ENCODE assay signal across 9 cellular contexts in genomic region chr10:69901623-69902505, GRCh38.
A peak's percentile ranks its signal among the peaks of the same experiment; 100 is the strongest.
DNase-seq lines count a peak whose midpoint lies in the region; ATAC-seq, FAIRE-seq and TF ChIP-seq lines count a peak whose summit lies in the region.
"Had no signal": no experiment of that assay in that cellular context is flagged by ENCODE, and none has a peak within 500 bp of the region (broad histone marks: within the 10 kb centered on the region; RNA-seq: fewer than 3 reads in every experiment).

No MANE protein-coding gene starts in this region.

- H3K36me3 ChIP-seq in MM.1S (replicated peaks; ENCODE audit: insufficient read depth, low read length) = no peaks in the 10 kb centered on the region
- H3K36me3 ChIP-seq in K562 (ENCODE audit: control insufficient read depth, insufficient read depth, low read length) = no peaks in the 10 kb centered on the region
- no peaks in the 10 kb centered on the region for H3K36me3 ChIP-seq in thoracic aorta

- POLR2A ChIA-PET in K562 (lab: Yijun Ruan, JAX) = interaction anchor here (0.7 to 1.2 kb wide), 3 partner anchors 9 to 116 kb away, joined by 3 read pairs; no protein-coding TSS in a partner anchor

- peak in 1 of 2 experiments; percentile 42; a peak in 1 of 4 replicates for TF ChIP-seq RAD21 in K562 (CRISPR knock-in tag; conservative IDR thresholded peaks at IDR 0.05 in 1 of 2, IDR thresholded peaks at IDR 0.05 in 1 of 2)

- no peaks in the 10 kb centered on the region for H4K20me1 ChIP-seq in MM.1S (ENCODE audit: insufficient read depth, low read length)
- peaks cover 6% of the 10 kb centered on the region; the same call in 1 of the 2 replicates for H4K20me1 ChIP-seq in K562 (replicated peaks; ENCODE audit: control insufficient read depth, insufficient read depth, low read length)

- H3K27ac Mint-ChIP-seq in activated naive CD4-positive, alpha-beta T cell treated with anti-CD3 and anti-CD28 coated beads for 36 hours = no peak overlapping the region
- H3K27ac Mint-ChIP-seq: dendritic cell treated with granulocyte-macrophage colony-stimulating factor and Interleukin-4, amounts not matched to agents 40 ng/mL and 50 ng/mL, for 4 days had no signal

- no peaks in the 10 kb centered on the region for H3K36me3 Mint-ChIP-seq in activated naive CD4-positive, alpha-beta T cell treated with anti-CD3 and anti-CD28 coated beads for 36 hours (ENCODE audit: low read depth)

- peak; percentile 32 for DNase-seq in activated naive CD4-positive, alpha-beta T cell treated with anti-CD3 and anti-CD28 coated beads for 36 hours
- DNase-seq in activated naive CD4-positive, alpha-beta T cell treated with anti-CD3 and anti-CD28 coated beads, Interleukin-2, amount 50 U/mL, for 16 hours = no peak
- DNase-seq in MM.1S (no peak), K562 (ENCODE audit: extremely low read depth in 1 of 4, low spot score in 3 of 4) (peak; percentile 36 to 82 (median 78)), islet precursor cell (peak; percentile 86), thoracic aorta (ENCODE audit: low spot score) (peak; percentile 23)
- DNase-seq in effector CD8-positive, alpha-beta T cell (lab: John Stamatoyannopoulos, UW) = no peak
- DNase-seq in activated effector memory CD4-positive, alpha-beta T cell treated with anti-CD3 and anti-CD28 coated beads, Interleukin-2, amount 50 U/mL, for 16 hours = no peak

- H3K27me3 Mint-ChIP-seq in activated naive CD4-positive, alpha-beta T cell treated with anti-CD3 and anti-CD28 coated beads for 36 hours (ENCODE audit: low read depth) = no peaks in the 10 kb centered on the region

- no peaks in the 10 kb centered on the region for H3K9me3 Mint-ChIP-seq in activated naive CD4-positive, alpha-beta T cell treated with anti-CD3 and anti-CD28 coated beads for 36 hours
- H3K9me3 Mint-ChIP-seq: dendritic cell treated with granulocyte-macrophage colony-stimulating factor and Interleukin-4, amounts not matched to agents 40 ng/mL and 50 ng/mL, for 4 days had no signal

- peak; percentile 92 for FAIRE-seq in K562 (lab: Jason Lieb, UNC)

- H3K9me1 ChIP-seq in K562 (ENCODE audit: control insufficient read depth, insufficient read depth, low read length) = no peaks in the 10 kb centered on the region

- ATAC-seq in K562 (peak; percentile 94), thoracic aorta (ENCODE audit: insufficient number of reproducible peaks, low FRiP score, low read depth) (no peak)

- no peaks in the 10 kb centered on the region for H3K4me1 Mint-ChIP-seq in activated naive CD4-positive, alpha-beta T cell treated with anti-CD3 and anti-CD28 coated beads for 36 hours (ENCODE audit: low read depth)

- H3F3A ChIP-seq in MM.1S (ENCODE audit: insufficient read depth, low read length) = no peaks in the 10 kb centered on the region

- no peak overlapping the region for H3K27ac ChIP-seq in MM.1S (ENCODE audit: low read length)
- no peak overlapping the region for H3K27ac ChIP-seq in K562 (ENCODE audit: extremely low read depth, low read depth, low read length)
- H3K27ac ChIP-seq in thoracic aorta = peak overlapping the region in 1 of 2 donors; percentile 24

- H3K27me3 ChIP-seq in MM.1S (replicated peaks; ENCODE audit: insufficient read depth, low read length) (peaks cover 48% of the 10 kb centered on the region), K562 (ENCODE audit: control insufficient read depth in 2 of 2, insufficient read depth in 2 of 2, low read length in 2 of 2) (peaks cover 11 to 40% of the 10 kb centered on the region in 2 experiments; a peak in 3 of 5 replicates), thoracic aorta (replicated peaks; ENCODE audit: insufficient read depth) (no peaks in the 10 kb centered on the region)

- H3K9me2 ChIP-seq in MM.1S (replicated peaks; ENCODE audit: insufficient read depth, low read length) = no peaks in the 10 kb centered on the region

- CTCF ChIA-PET in activated naive CD4-positive, alpha-beta T cell treated with anti-CD3 and anti-CD28 coated beads for 36 hours (lab: Charles Lee) = interaction anchor here (1.1 to 1.9 kb wide), 5 partner anchors 10 to 56 kb away, joined by 3 to 7 read pairs (median 5); no protein-coding TSS in a partner anchor
- CTCF ChIA-PET in K562 (lab: Yijun Ruan, JAX; ENCODE audit: low intra/inter-chr PET ratio) = interaction anchor here (0.5 kb wide), 1 partner anchor 12 kb away, joined by 3 read pairs; no protein-coding TSS in a partner anchor

- no peak for TF ChIP-seq EP300 in K562 (IDR thresholded peaks at IDR 0.05; ENCODE audit: low read length)

- BruUV-seq in K562 (replicated peaks; lab: Mats Ljungman, UMichigan) = no TSS peak

- H3K9me3 ChIP-seq in MM.1S (replicated peaks; ENCODE audit: insufficient read depth, low read length) (no peaks in the 10 kb centered on the region), K562 (replicated peaks; ENCODE audit: control insufficient read depth, insufficient read depth, low read depth, low read length) (no peaks in the 10 kb centered on the region), thoracic aorta (no peaks in the 10 kb centered on the region)

- TF ChIP-seq POLR2A in K562 (conservative IDR thresholded peaks at IDR 0.05) = no peak

- no peaks in the 10 kb centered on the region for H3K4me1 ChIP-seq in MM.1S (ENCODE audit: low read length)
- no peaks in the 10 kb centered on the region for H3K4me1 ChIP-seq in K562 (replicated peaks in 1 of 2; ENCODE audit: control insufficient read depth in 2 of 2, insufficient read depth in 2 of 2, low read length in 2 of 2)
- H3K4me1 ChIP-seq in thoracic aorta (ENCODE audit: control insufficient read depth in 1 of 2, low read depth in 2 of 2) = peaks cover 3 to 25% of the 10 kb centered on the region in 2 donors

- in situ Hi-C loops in K562 (cut with MboI) = no loop called here

- H3K4me2 ChIP-seq in MM.1S (ENCODE audit: low read depth, low read length) (no peak overlapping the region), K562 (ENCODE audit: insufficient read depth, low read length) (no peak overlapping the region)

- H2AFZ ChIP-seq in MM.1S (ENCODE audit: low read length) = no peak overlapping the region
- H2AFZ ChIP-seq in K562 (ENCODE audit: low read depth, low read length) = no peak overlapping the region

- no peak overlapping the region for H3K4me3 Mint-ChIP-seq in activated naive CD4-positive, alpha-beta T cell treated with anti-CD3 and anti-CD28 coated beads for 36 hours
- H3K4me3 Mint-ChIP-seq: dendritic cell treated with granulocyte-macrophage colony-stimulating factor and Interleukin-4, amounts not matched to agents 40 ng/mL and 50 ng/mL, for 4 days had no signal

- TF ChIP-seq CTCF in MM.1S (IDR thresholded peaks at IDR 0.05; ENCODE audit: low read length) (peak; percentile 53), K562 (IDR thresholded peaks at IDR 0.05 in 2 of 3, conservative IDR thresholded peaks at IDR 0.05 in 1 of 3; ENCODE audit: insufficient read depth in 2 of 3, low read depth in 1 of 3, low read length in 3 of 3) (peak; percentile 60 to 74 (median 70)), thoracic aorta (IDR thresholded peaks at IDR 0.05) (peak; percentile 62)

- H3K9ac ChIP-seq in MM.1S (ENCODE audit: low read length) (no peak overlapping the region), K562 (ENCODE audit: insufficient read depth in 1 of 2, low read depth in 2 of 2, low read length in 2 of 2) (no peak overlapping the region)

- H3K4me3 ChIP-seq in MM.1S (ENCODE audit: low read length) (no peak overlapping the region), K562 (no peak overlapping the region), thoracic aorta (no peak overlapping the region)

- WGBS in K562 (ENCODE audit: insufficient coverage, low coverage, missing lambda C conversion rate) = 0% methylated on average over 10 of the region's 10 CpGs

- no peaks in the 10 kb centered on the region for H3K79me2 ChIP-seq in MM.1S (ENCODE audit: low read length)
- H3K79me2 ChIP-seq in K562 (ENCODE audit: control insufficient read depth, insufficient read depth, low read length) = no peaks in the 10 kb centered on the region

- intact Hi-C loops in activated naive CD4-positive, alpha-beta T cell treated with anti-CD3 and anti-CD28 coated beads for 36 hours (cut with micrococcal nuclease) = no loop called here
- intact Hi-C loops in K562 (cut with micrococcal nuclease) = no loop called here

TF ChIP-seq in K562, 482 proteins besides CTCF, POLR2A, EP300 and RAD21 (continues in another document):
- no peak for TF ChIP-seq ELK3 (CRISPR knock-in tag; IDR thresholded peaks at IDR 0.05)
- no peak for TF ChIP-seq ZNF449 (CRISPR knock-in tag; IDR thresholded peaks at IDR 0.05)
- TF ChIP-seq ARNT (IDR thresholded peaks at IDR 0.05) = no peak

Comparison
In these comparisons a context has a peak if more than half of its experiments do, and no peak if none do; other contexts are left out.
1. DNase-seq: peak in activated naive CD4-positive, alpha-beta T cell treated with anti-CD3 and anti-CD28 coated beads for 36 hours (single experiment), K562 (4 of 4), islet precursor cell (single experiment) and thoracic aorta (single experiment); none in activated naive CD4-positive, alpha-beta T cell treated with anti-CD3 and anti-CD28 coated beads, Interleukin-2, amount 50 U/mL, for 16 hours (single experiment), MM.1S (single experiment), effector CD8-positive, alpha-beta T cell (single experiment) and activated effector memory CD4-positive, alpha-beta T cell treated with anti-CD3 and anti-CD28 coated beads, Interleukin-2, amount 50 U/mL, for 16 hours (single experiment).
2. Peak in every context shown above with its lines, with median percentiles within 50 percentile points of each other: CTCF ChIP-seq.